In genomic region chr6:55175778-55176084, GRCh38 we compare ENCODE assay signal across 17 cellular contexts. TPM values are rescaled to one million over a fixed set of nuclear protein-coding genes. Genes with fewer than 3 reads are reported as not detected.
"Had no signal": no experiment of that assay in that cellular context is flagged by ENCODE, and none has a peak within 500 bp of the region (broad histone marks: within the 10 kb centered on the region; RNA-seq: fewer than 3 reads in every experiment).

No MANE protein-coding gene starts in this region.

- H3K4me1 ChIP-seq: foreskin keratinocyte, parathyroid adenoma had no signal

- H3K27ac Mint-ChIP-seq: activated naive CD8-positive, alpha-beta T cell; immature natural killer cell; naive thymus-derived CD4-positive, alpha-beta T cell; stimulated activated naive B cell treated with anti-CD40 and anti-IgM and Interleukin-4, amounts not matched to agents 10 μg/mL and 1 μg/mL and 100 μg/mL, for 72 hours had no signal

- H3K4me3 ChIP-seq: spleen, thoracic aorta, upper lobe of left lung had no signal

- ATAC-seq: naive thymus-derived CD4-positive, alpha-beta T cell; stimulated activated naive B cell treated with anti-CD40 and anti-IgM and Interleukin-4, amounts not matched to agents 10 μg/mL and 1 μg/mL and 100 μg/mL, for 72 hours had no signal

- H3K4me1 Mint-ChIP-seq: naive thymus-derived CD4-positive, alpha-beta T cell; stimulated activated naive B cell treated with anti-CD40 and anti-IgM and Interleukin-4, amounts not matched to agents 10 μg/mL and 1 μg/mL and 100 μg/mL, for 72 hours had no signal

- DNase-seq: activated CD4-positive, alpha-beta T cell treated with anti-CD3 and anti-CD28 coated beads, Interleukin-2, amount 50 U/mL, for 48 hours; activated T-cell treated with anti-CD3 and anti-CD28 coated beads for 4 hours; effector memory CD4-positive, alpha-beta T cell; foreskin keratinocyte; immature natural killer cell; mesenchymal stem cell; naive thymus-derived CD4-positive, alpha-beta T cell; spleen; stimulated activated naive B cell treated with anti-CD40 and anti-IgM and Interleukin-4, amounts not matched to agents 10 μg/mL and 1 μg/mL and 100 μg/mL, for 72 hours; upper lobe of left lung; WERI-Rb-1 had no signal

- H3K27ac ChIP-seq: foreskin keratinocyte, parathyroid adenoma, spleen, thoracic aorta, upper lobe of left lung, WERI-Rb-1 had no signal

- H3K36me3 Mint-ChIP-seq: activated naive CD8-positive, alpha-beta T cell; naive thymus-derived CD4-positive, alpha-beta T cell; stimulated activated naive B cell treated with anti-CD40 and anti-IgM and Interleukin-4, amounts not matched to agents 10 μg/mL and 1 μg/mL and 100 μg/mL, for 72 hours had no signal

- H3K4me3 Mint-ChIP-seq: activated naive CD8-positive, alpha-beta T cell; immature natural killer cell; stimulated activated naive B cell treated with anti-CD40 and anti-IgM and Interleukin-4, amounts not matched to agents 10 μg/mL and 1 μg/mL and 100 μg/mL, for 72 hours had no signal

- H3K9ac ChIP-seq: parathyroid adenoma had no signal

- H3K36me3 ChIP-seq: spleen, thoracic aorta, upper lobe of left lung, WERI-Rb-1 had no signal

- H3K9me3 ChIP-seq: thoracic aorta, upper lobe of left lung had no signal

RNA-seq across cellular contexts. Expression of gene HCRTR2, which starts 1.4 kb away (rescaled TPM):
- total RNA-seq: fibroblast of lung; foreskin keratinocyte; mucosa of gallbladder; naive thymus-derived CD4-positive, alpha-beta T cell; spleen; T-helper 2 cell treated with Interferon-gamma antibody and Interleukin-4, amounts not matched to agents 100 ng/mL and 5 ng/mL, for 36 hours; thoracic aorta had no signal
